ENCODE assay signal across 15 cellular contexts in genomic region chr2:28603821-28604220, GRCh38.
DNase-seq lines count a peak whose midpoint lies in the region; ATAC-seq and TF ChIP-seq lines count a peak whose summit lies in the region.
"Had no signal": no experiment of that assay in that cellular context is flagged by ENCODE, and none has a peak within 500 bp of the region (broad histone marks: within the 10 kb centered on the region; RNA-seq: fewer than 3 reads in every experiment).

No MANE protein-coding gene starts in this region.

- no peak for TF ChIP-seq CTCF in PC-3 (conservative IDR thresholded peaks at IDR 0.05; ENCODE audit: low read depth, low read length)
- no peak for TF ChIP-seq CTCF in chondrocyte (IDR thresholded peaks at IDR 0.05)
- no peak for TF ChIP-seq CTCF in neutrophil (IDR thresholded peaks at IDR 0.05)

- H3K9me2 ChIP-seq in PC-3 (replicated peaks; ENCODE audit: low read length), result no peaks in the 10 kb centered on the region
- H3K9me2 ChIP-seq: SK-N-SH had no signal

- H3K27ac Mint-ChIP-seq in chondrocyte (ENCODE audit: unreplicated experiment), result no peak overlapping the region

- POLR2A ChIA-PET in PC-3 (lab: Charles Lee; ENCODE audit: unreplicated experiment), result no interaction called here

- 91 to 93% methylated on average over 10 of the region's 10 CpGs for WGBS in aorta, 2 donors

- H4K20me1 ChIP-seq in PC-3 (ENCODE audit: low read length), result no peaks in the 10 kb centered on the region
- H4K20me1 ChIP-seq: BLaER1 had no signal

- no peak overlapping the region for H3K4me3 ChIP-seq in PC-3 (ENCODE audit: low read length)
- H3K4me3 ChIP-seq in neutrophil (ENCODE audit: low read depth in 1 of 2, low read length in 1 of 2), result peak overlapping the region; percentile 47 to 60
- H3K4me3 ChIP-seq in aorta (ENCODE audit: low read length in 2 of 2), result no peak overlapping the region
- H3K4me3 ChIP-seq: BLaER1, HAP-1 had no signal

- H3K79me2 ChIP-seq in PC-3 (ENCODE audit: low read length), result no peaks in the 10 kb centered on the region

- no peak overlapping the region for H2AFZ ChIP-seq in PC-3 (ENCODE audit: low read length)

- H3K4me1 ChIP-seq in PC-3 (ENCODE audit: insufficient read depth, low read length), result peaks cover 26% of the 10 kb centered on the region
- H3K4me1 ChIP-seq in neutrophil (ENCODE audit: control insufficient read depth in 1 of 2, insufficient read depth in 1 of 2, low read depth in 1 of 2, low read length in 1 of 2), result peaks cover 60 to 70% of the 10 kb centered on the region in 2 experiments
- no peaks in the 10 kb centered on the region for H3K4me1 ChIP-seq in aorta (ENCODE audit: control insufficient read depth in 1 of 2, insufficient read depth in 2 of 2, low read length in 2 of 2)
- H3K4me1 ChIP-seq: BLaER1 had no signal

- H3K27me3 Mint-ChIP-seq in chondrocyte (ENCODE audit: low read depth), result no peaks in the 10 kb centered on the region

- ATAC-seq in PC-3 (no peak), aorta (ENCODE audit: low FRiP score) (no peak), HG02642 (IDR thresholded peaks at IDR 0.05; ENCODE audit: poor library complexity, unreplicated experiment) (no peak)

- H3K27ac ChIP-seq in PC-3 (ENCODE audit: low read length), result peak overlapping the region; percentile 86
- peak overlapping the region; percentile 91 for H3K27ac ChIP-seq in neutrophil
- H3K27ac ChIP-seq in aorta (ENCODE audit: low read depth in 1 of 2, low read length in 2 of 2), result no peak overlapping the region
- H3K27ac ChIP-seq: BLaER1 had no signal

- no peaks in the 10 kb centered on the region for H3K27me3 ChIP-seq in PC-3 (ENCODE audit: low read length)
- no peaks in the 10 kb centered on the region for H3K27me3 ChIP-seq in neutrophil
- H3K27me3 ChIP-seq in aorta (ENCODE audit: control insufficient read depth in 1 of 2, insufficient read depth in 2 of 2, low read length in 1 of 2), result no peaks in the 10 kb centered on the region
- H3K27me3 ChIP-seq: BLaER1 had no signal

- no peaks in the 10 kb centered on the region for H3K9me3 ChIP-seq in PC-3 (ENCODE audit: low read length)
- no peaks in the 10 kb centered on the region for H3K9me3 ChIP-seq in neutrophil
- H3K9me3 ChIP-seq in aorta (ENCODE audit: control insufficient read depth, low read length), result no peaks in the 10 kb centered on the region
- H3K9me3 ChIP-seq: BLaER1, HAP-1, SK-N-SH had no signal

- H3K9ac ChIP-seq in PC-3 (ENCODE audit: low read length), result peak overlapping the region; percentile 42
- H3K9ac ChIP-seq: BLaER1, SK-N-SH had no signal

- H3K36me3 ChIP-seq in PC-3 (ENCODE audit: low read depth, low read length), result no peaks in the 10 kb centered on the region
- peaks cover 34% of the 10 kb centered on the region for H3K36me3 ChIP-seq in neutrophil
- H3K36me3 ChIP-seq in aorta (ENCODE audit: control insufficient read depth in 1 of 2, insufficient read depth in 2 of 2, low read length in 1 of 2), result no peaks in the 10 kb centered on the region
- H3K36me3 ChIP-seq: BLaER1, HAP-1 had no signal

- DNase-seq in PC-3 (no peak), chondrocyte (ENCODE audit: low spot score) (peak; percentile 65), aorta (peak; percentile 38 to 41), cardiac septum (ENCODE audit: low spot score) (no peak), SK-N-DZ (ENCODE audit: low spot score) (no peak)
- DNase-seq: COR-L47, DMS153, NCI-H1436 treated with DMSO at 0.1 percent for 48 hours, NCI-H2081, NCI-H526, SK-N-SH had no signal

- BruUV-seq in PC-3 (replicated peaks; lab: Mats Ljungman, UMichigan), result no TSS peak

- no peaks in the 10 kb centered on the region for H3F3A ChIP-seq in PC-3 (ENCODE audit: low read length, unreplicated experiment)

- H3K36me3 Mint-ChIP-seq in chondrocyte (ENCODE audit: low read depth), result no peaks in the 10 kb centered on the region

- CTCF ChIA-PET in PC-3 (lab: Charles Lee), result interaction anchor here (1.0 kb wide), 1 partner anchor 10 kb away, joined by 4 read pairs; no protein-coding TSS in a partner anchor

- H3K9me3 Mint-ChIP-seq in chondrocyte (ENCODE audit: low read depth), result no peaks in the 10 kb centered on the region

- intact Hi-C loops in PC-3 (cut with micrococcal nuclease) (no loop called here), aorta (cut with DNase I) (no loop called here), cardiac septum (cut with DNase I) (no loop called here)

- H3K4me2 ChIP-seq in PC-3 (ENCODE audit: low read length), result peak overlapping the region; percentile 63
- H3K4me2 ChIP-seq: BLaER1, SK-N-SH had no signal

- H3K4me3 Mint-ChIP-seq in chondrocyte (ENCODE audit: unreplicated experiment), result no peak overlapping the region

- H3K4me1 Mint-ChIP-seq in chondrocyte (ENCODE audit: low read depth), result peaks cover 28% of the 10 kb centered on the region

Comparison
In these comparisons a context has a peak if more than half of its experiments do, and no peak if none do; other contexts are left out.
1. DNase-seq: peak in chondrocyte (single experiment) and aorta (2 of 2); none in PC-3 (single experiment), cardiac septum (single experiment) and SK-N-DZ (single experiment).
2. H3K27ac ChIP-seq: peak in PC-3 (single experiment) and neutrophil (single experiment); none in aorta (0 of 2).
3. H3K4me3 ChIP-seq: peak in neutrophil (2 of 2); none in PC-3 (single experiment) and aorta (0 of 2).